27 cellular contexts compared by ENCODE assay signal in genomic region chr16:64196444-64196843, GRCh38.
A peak's percentile ranks its signal among the peaks of the same experiment; 100 is the strongest.
DNase-seq lines count a peak whose midpoint lies in the region; ATAC-seq and TF ChIP-seq lines count a peak whose summit lies in the region.
"Had no signal": no experiment of that assay in that cellular context is flagged by ENCODE, and none has a peak within 500 bp of the region (broad histone marks: within the 10 kb centered on the region; RNA-seq: fewer than 3 reads in every experiment).

No MANE protein-coding gene starts in this region.

- TF ChIP-seq CTCF in AG09309 (IDR thresholded peaks at IDR 0.05; ENCODE audit: control insufficient read depth, insufficient read depth, low read depth, low read length, missing control alignments) (no peak), brain microvascular endothelial cell (IDR thresholded peaks at IDR 0.05; ENCODE audit: low read depth, low read length, missing control alignments) (no peak)

- no peak overlapping the region for H3K4me3 ChIP-seq in AG09309 (ENCODE audit: control insufficient read depth, low read depth, low read length)
- H3K4me3 ChIP-seq in brain microvascular endothelial cell (ENCODE audit: low read depth, low read length), result no peak overlapping the region
- H3K4me3 ChIP-seq: body of pancreas, colonic mucosa, MG63 had no signal

- H3K27ac Mint-ChIP-seq in stimulated activated naive B cell treated with anti-CD40 and anti-IgM and Interleukin-4, amounts not matched to agents 10 μg/mL and 1 μg/mL and 100 μg/mL, for 72 hours, result no peak overlapping the region
- H3K27ac Mint-ChIP-seq in activated T-helper 1 cell treated with anti-CD3 and anti-CD28 coated beads, Interleukin-12 subunit alpha, Interleukin-12 subunit beta, Interleukin-2, Interleukin-4 antibody, amounts not matched to agents 30 ng/mL and 10 ng/mL and 1 ng/mL, durations not matched to agents 14 hours and 24 hours and 36 hours, result no peak overlapping the region
- H3K27ac Mint-ChIP-seq: activated CD4-positive, alpha-beta T cell treated with anti-CD3 and anti-CD28 coated beads for 36 hours; activated naive CD4-positive, alpha-beta T cell treated with anti-CD3 and anti-CD28 coated beads, Interleukin-2, amount 50 U/mL, for 72 hours; CD4-positive, CD25-positive, alpha-beta regulatory T cell; endodermal cell; memory B cell; T-cell had no signal

- no peak overlapping the region for H3K27ac ChIP-seq in brain microvascular endothelial cell
- H3K27ac ChIP-seq: body of pancreas, colonic mucosa, foreskin keratinocyte had no signal

- H3K4me1 Mint-ChIP-seq in stimulated activated naive B cell treated with anti-CD40 and anti-IgM and Interleukin-4, amounts not matched to agents 10 μg/mL and 1 μg/mL and 100 μg/mL, for 72 hours, result no peaks in the 10 kb centered on the region
- no peaks in the 10 kb centered on the region for H3K4me1 Mint-ChIP-seq in activated T-helper 1 cell treated with anti-CD3 and anti-CD28 coated beads, Interleukin-12 subunit alpha, Interleukin-12 subunit beta, Interleukin-2, Interleukin-4 antibody, amounts not matched to agents 30 ng/mL and 10 ng/mL and 1 ng/mL, durations not matched to agents 14 hours and 24 hours and 36 hours (ENCODE audit: low read depth)
- H3K4me1 Mint-ChIP-seq: activated CD4-positive, alpha-beta T cell treated with anti-CD3 and anti-CD28 coated beads for 36 hours; CD4-positive, CD25-positive, alpha-beta regulatory T cell; endodermal cell; memory B cell; T-cell had no signal

- intact Hi-C loops in activated T-helper 1 cell treated with anti-CD3 and anti-CD28 coated beads, Interleukin-12 subunit alpha, Interleukin-12 subunit beta, Interleukin-2, Interleukin-4 antibody, amounts not matched to agents 30 ng/mL and 10 ng/mL and 1 ng/mL, durations not matched to agents 14 hours and 24 hours and 36 hours (cut with micrococcal nuclease), result no loop called here

- no peaks in the 10 kb centered on the region for H3K27me3 Mint-ChIP-seq in stimulated activated naive B cell treated with anti-CD40 and anti-IgM and Interleukin-4, amounts not matched to agents 10 μg/mL and 1 μg/mL and 100 μg/mL, for 72 hours
- no peaks in the 10 kb centered on the region for H3K27me3 Mint-ChIP-seq in activated T-helper 1 cell treated with anti-CD3 and anti-CD28 coated beads, Interleukin-12 subunit alpha, Interleukin-12 subunit beta, Interleukin-2, Interleukin-4 antibody, amounts not matched to agents 30 ng/mL and 10 ng/mL and 1 ng/mL, durations not matched to agents 14 hours and 24 hours and 36 hours (ENCODE audit: insufficient read depth)
- H3K27me3 Mint-ChIP-seq: activated CD4-positive, alpha-beta T cell treated with anti-CD3 and anti-CD28 coated beads for 36 hours; CD4-positive, CD25-positive, alpha-beta regulatory T cell; memory B cell; T-cell had no signal

- in situ Hi-C loops in brain microvascular endothelial cell (cut with HindIII; ENCODE audit: low pct_ligation_motif_present, low sequenced_read_pairs), result no loop called here

- ATAC-seq in stimulated activated naive B cell treated with anti-CD40 and anti-IgM and Interleukin-4, amounts not matched to agents 10 μg/mL and 1 μg/mL and 100 μg/mL, for 72 hours (replicated peaks), result no peak
- ATAC-seq in GM21447 (IDR thresholded peaks at IDR 0.05; ENCODE audit: unreplicated experiment), result no peak
- ATAC-seq: activated CD4-positive, alpha-beta T cell treated with anti-CD3 and anti-CD28 coated beads for 36 hours; activated naive CD4-positive, alpha-beta T cell treated with anti-CD3 and anti-CD28 coated beads, Interleukin-2, amount 50 U/mL, for 72 hours; body of pancreas; foreskin keratinocyte; T-cell had no signal

- no peaks in the 10 kb centered on the region for H3K36me3 Mint-ChIP-seq in stimulated activated naive B cell treated with anti-CD40 and anti-IgM and Interleukin-4, amounts not matched to agents 10 μg/mL and 1 μg/mL and 100 μg/mL, for 72 hours
- no peaks in the 10 kb centered on the region for H3K36me3 Mint-ChIP-seq in activated T-helper 1 cell treated with anti-CD3 and anti-CD28 coated beads, Interleukin-12 subunit alpha, Interleukin-12 subunit beta, Interleukin-2, Interleukin-4 antibody, amounts not matched to agents 30 ng/mL and 10 ng/mL and 1 ng/mL, durations not matched to agents 14 hours and 24 hours and 36 hours (ENCODE audit: low read depth)
- H3K36me3 Mint-ChIP-seq: activated naive CD4-positive, alpha-beta T cell treated with anti-CD3 and anti-CD28 coated beads, Interleukin-2, amount 50 U/mL, for 72 hours; CD4-positive, CD25-positive, alpha-beta regulatory T cell; memory B cell; T-cell had no signal

- H3K9me3 Mint-ChIP-seq in stimulated activated naive B cell treated with anti-CD40 and anti-IgM and Interleukin-4, amounts not matched to agents 10 μg/mL and 1 μg/mL and 100 μg/mL, for 72 hours, result peaks cover 0 to 4% of the 10 kb centered on the region in 2 donors
- H3K9me3 Mint-ChIP-seq in activated T-helper 1 cell treated with anti-CD3 and anti-CD28 coated beads, Interleukin-12 subunit alpha, Interleukin-12 subunit beta, Interleukin-2, Interleukin-4 antibody, amounts not matched to agents 30 ng/mL and 10 ng/mL and 1 ng/mL, durations not matched to agents 14 hours and 24 hours and 36 hours, result peaks cover 11% of the 10 kb centered on the region
- H3K9me3 Mint-ChIP-seq: endodermal cell had no signal

- no peak overlapping the region for H3K4me3 Mint-ChIP-seq in stimulated activated naive B cell treated with anti-CD40 and anti-IgM and Interleukin-4, amounts not matched to agents 10 μg/mL and 1 μg/mL and 100 μg/mL, for 72 hours
- H3K4me3 Mint-ChIP-seq in activated T-helper 1 cell treated with anti-CD3 and anti-CD28 coated beads, Interleukin-12 subunit alpha, Interleukin-12 subunit beta, Interleukin-2, Interleukin-4 antibody, amounts not matched to agents 30 ng/mL and 10 ng/mL and 1 ng/mL, durations not matched to agents 14 hours and 24 hours and 36 hours, result no peak overlapping the region
- H3K4me3 Mint-ChIP-seq: activated CD4-positive, alpha-beta T cell treated with anti-CD3 and anti-CD28 coated beads for 36 hours; CD4-positive, CD25-positive, alpha-beta regulatory T cell; endodermal cell; memory B cell; T-cell had no signal

- no peaks in the 10 kb centered on the region for H3K36me3 ChIP-seq in brain microvascular endothelial cell (replicated peaks)
- H3K36me3 ChIP-seq: colonic mucosa, MG63 had no signal

- DNase-seq in AG09309 (ENCODE audit: low read depth), result peak; percentile 13
- DNase-seq in HS-5 (ENCODE audit: low read depth), result peak; percentile 19
- DNase-seq in brain microvascular endothelial cell, result peak; percentile 56
- peak; percentile 13 for DNase-seq in hepatic stellate cell (ENCODE audit: low spot score)
- DNase-seq in stimulated activated naive B cell treated with anti-CD40 and anti-IgM and Interleukin-4, amounts not matched to agents 10 μg/mL and 1 μg/mL and 100 μg/mL, for 72 hours, result no peak
- no peak for DNase-seq in activated T-helper 1 cell treated with anti-CD3 and anti-CD28 coated beads, Interleukin-12 subunit alpha, Interleukin-12 subunit beta, Interleukin-2, Interleukin-4 antibody, amounts not matched to agents 30 ng/mL and 10 ng/mL and 1 ng/mL, durations not matched to agents 14 hours and 24 hours and 36 hours (ENCODE audit: low spot score)
- DNase-seq in stimulated activated CD4-positive, alpha-beta T cell treated with anti-CD3 and anti-CD28 coated beads, Interleukin-4, amount 100 ng/mL, for 24 hours, result no peak
- DNase-seq: activated CD4-positive, alpha-beta T cell treated with anti-CD3 and anti-CD28 coated beads for 36 hours; body of pancreas; CD4-positive, CD25-positive, alpha-beta regulatory T cell; colonic mucosa; endodermal cell; foreskin keratinocyte; kidney glomerular epithelial cell; MG63; NCI-H1436 treated with DMSO at 0.1 percent for 48 hours; NCI-H2171 treated with DMSO at 0.1 percent for 48 hours; NCI-H748 treated with DMSO at 0.1 percent for 48 hours; occipital lobe; OCI-M1; retina; SHP77; substantia nigra; T-cell had no signal

- no peaks in the 10 kb centered on the region for H3K27me3 ChIP-seq in brain microvascular endothelial cell (replicated peaks)
- H3K27me3 ChIP-seq: body of pancreas, colonic mucosa, foreskin keratinocyte, MG63 had no signal

Comparison
In these comparisons a context has a peak if more than half of its experiments do, and no peak if none do; other contexts are left out.
1. DNase-seq: peak in AG09309 (single experiment), HS-5 (single experiment), brain microvascular endothelial cell (single experiment) and hepatic stellate cell (single experiment); none in stimulated activated naive B cell treated with anti-CD40 and anti-IgM and Interleukin-4, amounts not matched to agents 10 μg/mL and 1 μg/mL and 100 μg/mL, for 72 hours (single experiment), activated T-helper 1 cell treated with anti-CD3 and anti-CD28 coated beads, Interleukin-12 subunit alpha, Interleukin-12 subunit beta, Interleukin-2, Interleukin-4 antibody, amounts not matched to agents 30 ng/mL and 10 ng/mL and 1 ng/mL, durations not matched to agents 14 hours and 24 hours and 36 hours (single experiment) and stimulated activated CD4-positive, alpha-beta T cell treated with anti-CD3 and anti-CD28 coated beads, Interleukin-4, amount 100 ng/mL, for 24 hours (single experiment).